In the genomic region with DNA sequence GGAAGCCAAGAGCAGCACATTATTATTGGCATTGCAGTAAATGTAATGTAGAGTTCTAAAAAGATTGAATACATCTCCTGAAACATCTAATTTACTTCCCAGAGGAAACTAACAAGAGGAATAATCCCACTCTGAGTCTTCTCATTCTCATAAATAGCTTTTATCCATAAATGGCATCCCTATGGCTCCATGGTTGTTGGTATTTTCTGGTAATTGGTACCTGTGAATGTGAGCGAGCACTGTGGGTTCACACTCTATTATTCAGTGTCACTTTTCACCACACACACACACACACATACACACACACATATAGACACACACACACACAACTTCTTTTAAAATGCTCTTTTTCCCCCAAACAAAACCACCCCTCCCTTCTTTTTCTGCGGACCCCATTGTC, we compare ENCODE assay signal across 32 cellular contexts. TPM values are rescaled to one million over a fixed set of nuclear protein-coding genes. Genes with fewer than 3 reads are reported as not detected.
"Had no signal": no experiment of that assay in that cellular context is flagged by ENCODE, and none has a peak within 500 bp of the region (broad histone marks: within the 10 kb centered on the region; RNA-seq: fewer than 3 reads in every experiment).

No MANE protein-coding gene starts in this region.

- H3K4me3 Mint-ChIP-seq: activated B cell treated with CpG ODN at 0.5 μM for 24 hours; activated CD4-positive, alpha-beta memory T cell treated with anti-CD3 and anti-CD28 coated beads for 36 hours; activated CD4-positive, alpha-beta T cell treated with anti-CD3 and anti-CD28 coated beads, Interleukin-2, amount 10 ng/mL, durations not matched to agents 24 days and 14 days; activated CD8-positive, alpha-beta memory T cell treated with anti-CD3 and anti-CD28 coated beads, Interleukin-2, amount 10 ng/mL, durations not matched to agents 7 days and 5 days; activated CD8-positive, alpha-beta T cell treated with anti-CD3 and anti-CD28 coated beads, Interleukin-2, amount 10 ng/mL, durations not matched to agents 7 days and 5 days; activated naive CD8-positive, alpha-beta T cell; activated naive CD8-positive, alpha-beta T cell treated with anti-CD3 and anti-CD28 coated beads, Interleukin-2, amount 10 ng/mL, durations not matched to agents 7 days and 5 days; activated naive CD8-positive, alpha-beta T cell treated with anti-CD3 and anti-CD28 coated beads, Interleukin-2, amount 50 U/mL, for 24 hours; activated T-cell treated with anti-CD3 and anti-CD28 coated beads, Interleukin-2, amount 50 U/mL, for 24 hours; central memory CD8-positive, alpha-beta T cell; T-helper 1 cell treated with Interleukin-12 subunit alpha and Interleukin-12 subunit beta and Interleukin-4 antibody, amounts not matched to agents 30 μg/mL and 1 μg/mL, for 36 hours; T-helper 2 cell treated with Interferon-gamma antibody and Interleukin-4, amounts not matched to agents 5 μg/mL and 100 μg/mL, for 36 hours had no signal

- ATAC-seq: activated CD8-positive, alpha-beta memory T cell treated with anti-CD3 and anti-CD28 coated beads, Interleukin-2, amount 10 ng/mL, durations not matched to agents 7 days and 5 days; activated CD8-positive, alpha-beta T cell treated with anti-CD3 and anti-CD28 coated beads, Interleukin-2, amount 10 ng/mL, durations not matched to agents 7 days and 5 days; activated naive CD8-positive, alpha-beta T cell treated with anti-CD3 and anti-CD28 coated beads, Interleukin-2, amount 50 U/mL, for 24 hours had no signal

- H3K36me3 Mint-ChIP-seq: activated CD4-positive, alpha-beta memory T cell treated with anti-CD3 and anti-CD28 coated beads for 36 hours; activated CD8-positive, alpha-beta memory T cell treated with anti-CD3 and anti-CD28 coated beads, Interleukin-2, amount 10 ng/mL, durations not matched to agents 7 days and 5 days; activated naive CD8-positive, alpha-beta T cell; activated naive CD8-positive, alpha-beta T cell treated with anti-CD3 and anti-CD28 coated beads, Interleukin-2, amount 10 ng/mL, durations not matched to agents 7 days and 5 days; brain had no signal

- H3K27ac Mint-ChIP-seq: activated B cell treated with CpG ODN at 0.5 μM for 24 hours; activated CD4-positive, alpha-beta memory T cell treated with anti-CD3 and anti-CD28 coated beads for 36 hours; activated CD4-positive, alpha-beta T cell treated with anti-CD3 and anti-CD28 coated beads, Interleukin-2, amount 10 ng/mL, durations not matched to agents 24 days and 14 days; activated CD8-positive, alpha-beta memory T cell treated with anti-CD3 and anti-CD28 coated beads, Interleukin-2, amount 10 ng/mL, durations not matched to agents 7 days and 5 days; activated CD8-positive, alpha-beta T cell treated with anti-CD3 and anti-CD28 coated beads, Interleukin-2, amount 10 ng/mL, durations not matched to agents 7 days and 5 days; activated naive CD8-positive, alpha-beta T cell; activated naive CD8-positive, alpha-beta T cell treated with anti-CD3 and anti-CD28 coated beads, Interleukin-2, amount 10 ng/mL, durations not matched to agents 7 days and 5 days; activated naive CD8-positive, alpha-beta T cell treated with anti-CD3 and anti-CD28 coated beads, Interleukin-2, amount 50 U/mL, for 24 hours; activated T-cell treated with anti-CD3 and anti-CD28 coated beads, Interleukin-2, amount 50 U/mL, for 24 hours; activated T-helper 2 cell treated with anti-CD3 and anti-CD28 coated beads, Interferon-gamma antibody, Interleukin-2, Interleukin-4, amounts not matched to agents 10 μg/mL and 5 μg/mL and 100 μg/mL, durations not matched to agents 14 hours and 24 hours and 36 hours; brain; T-helper 1 cell treated with Interleukin-12 subunit alpha and Interleukin-12 subunit beta and Interleukin-4 antibody, amounts not matched to agents 30 μg/mL and 1 μg/mL, for 36 hours; T-helper 2 cell treated with Interferon-gamma antibody and Interleukin-4, amounts not matched to agents 5 μg/mL and 100 μg/mL, for 36 hours had no signal

- H3K4me1 Mint-ChIP-seq: central memory CD8-positive, alpha-beta T cell had no signal

- H3K9me3 Mint-ChIP-seq: activated B cell treated with CpG ODN at 0.5 μM for 24 hours; activated naive CD8-positive, alpha-beta T cell treated with anti-CD3 and anti-CD28 coated beads, Interleukin-2, amount 10 ng/mL, durations not matched to agents 7 days and 5 days; activated naive CD8-positive, alpha-beta T cell treated with anti-CD3 and anti-CD28 coated beads, Interleukin-2, amount 50 U/mL, for 24 hours; activated T-cell treated with anti-CD3 and anti-CD28 coated beads, Interleukin-2, amount 50 U/mL, for 24 hours; activated T-helper 2 cell treated with anti-CD3 and anti-CD28 coated beads, Interferon-gamma antibody, Interleukin-2, Interleukin-4, amounts not matched to agents 10 μg/mL and 5 μg/mL and 100 μg/mL, durations not matched to agents 14 hours and 24 hours and 36 hours; central memory CD8-positive, alpha-beta T cell; T-helper 1 cell treated with Interleukin-12 subunit alpha and Interleukin-12 subunit beta and Interleukin-4 antibody, amounts not matched to agents 30 μg/mL and 1 μg/mL, for 36 hours had no signal

- DNase-seq: activated B cell treated with CpG ODN at 0.5 μM for 24 hours; activated CD4-positive, alpha-beta memory T cell treated with anti-CD3 and anti-CD28 coated beads for 36 hours; activated CD4-positive, alpha-beta T cell treated with anti-CD3 and anti-CD28 coated beads for 4 hours; activated CD4-positive, alpha-beta T cell treated with anti-CD3 and anti-CD28 coated beads, Interleukin-2, amount 10 ng/mL, durations not matched to agents 24 days and 14 days; activated CD4-positive, alpha-beta T cell treated with anti-CD3 and anti-CD28 coated beads, Interleukin-2, amount 50 U/mL, for 1 hour; activated CD4-positive, alpha-beta T cell treated with anti-CD3 and anti-CD28 coated beads, Interleukin-2, amount 50 U/mL, for 4 hours; activated CD4-positive, CD25-positive, alpha-beta regulatory T cell treated with anti-CD3 and anti-CD28 coated beads, Interleukin-2, amount 50 U/mL, for 72 hours; activated CD8-positive, alpha-beta memory T cell treated with anti-CD3 and anti-CD28 coated beads for 24 hours; activated CD8-positive, alpha-beta memory T cell treated with anti-CD3 and anti-CD28 coated beads, Interleukin-2, amount 10 ng/mL, durations not matched to agents 7 days and 5 days; activated CD8-positive, alpha-beta memory T cell treated with anti-CD3 and anti-CD28 coated beads, Interleukin-2, amount 50 U/mL, for 48 hours; activated CD8-positive, alpha-beta T cell treated with anti-CD3 and anti-CD28 coated beads, Interleukin-2, amount 10 ng/mL, durations not matched to agents 7 days and 5 days; activated effector memory CD4-positive, alpha-beta T cell treated with Interleukin-2 at 50 U/mL for 16 hours; activated gamma-delta T cell; activated naive CD4-positive, alpha-beta T cell treated with anti-CD3 and anti-CD28 coated beads, Interleukin-2, amount 50 U/mL, for 16 hours; activated naive CD4-positive, alpha-beta T cell treated with Interleukin-2 at 50 U/mL for 16 hours; activated naive CD8-positive, alpha-beta T cell treated with anti-CD3 and anti-CD28 coated beads, Interleukin-2, amount 10 ng/mL, durations not matched to agents 7 days and 5 days; activated naive CD8-positive, alpha-beta T cell treated with anti-CD3 and anti-CD28 coated beads, Interleukin-2, amount 50 U/mL, for 24 hours; activated T-cell treated with anti-CD3 and anti-CD28 coated beads, Interleukin-2, amount 50 U/mL, for 24 hours; activated T-cell treated with anti-CD3 and anti-CD28 coated beads, Interleukin-2, amount 50 U/mL, for 48 hours; amygdala; anterior cingulate cortex; caudate nucleus; cerebellar nuclear complex; T-helper 1 cell; T-helper 2 cell; T-helper 9 cell had no signal

RNA-seq across cellular contexts. Expression of a gene that starts 4.7 kb away (rescaled TPM):
- total RNA-seq: activated B cell treated with CpG ODN at 0.5 μM for 24 hours; activated CD4-positive, alpha-beta memory T cell treated with anti-CD3 and anti-CD28 coated beads for 36 hours; activated CD4-positive, alpha-beta T cell treated with anti-CD3 and anti-CD28 coated beads, Interleukin-2, amount 10 ng/mL, durations not matched to agents 24 days and 14 days; activated CD8-positive, alpha-beta memory T cell treated with anti-CD3 and anti-CD28 coated beads, Interleukin-2, amount 10 ng/mL, durations not matched to agents 7 days and 5 days; activated CD8-positive, alpha-beta T cell treated with anti-CD3 and anti-CD28 coated beads, Interleukin-2, amount 10 ng/mL, durations not matched to agents 7 days and 5 days; activated naive CD8-positive, alpha-beta T cell treated with anti-CD3 and anti-CD28 coated beads, Interleukin-2, amount 10 ng/mL, durations not matched to agents 7 days and 5 days; activated T-helper 2 cell treated with anti-CD3 and anti-CD28 coated beads, Interferon-gamma antibody, Interleukin-2, Interleukin-4, amounts not matched to agents 10 μg/mL and 5 μg/mL and 100 μg/mL, durations not matched to agents 14 hours and 24 hours and 36 hours had no signal
